10 cellular contexts compared by ENCODE assay signal in genomic region chr5:78627175-78627574, GRCh38. TPM values are rescaled to one million over a fixed set of nuclear protein-coding genes. Genes with fewer than 3 reads are reported as not detected.
DNase-seq lines count a peak whose midpoint lies in the region; ATAC-seq and TF ChIP-seq lines count a peak whose summit lies in the region.
"Had no signal": no experiment of that assay in that cellular context is flagged by ENCODE, and none has a peak within 500 bp of the region (broad histone marks: within the 10 kb centered on the region; RNA-seq: fewer than 3 reads in every experiment).

No MANE protein-coding gene starts in this region.

- TF ChIP-seq POLR2A in prostate gland (IDR thresholded peaks at IDR 0.05), result no peak

- H3K36me3 ChIP-seq in OCI-LY3 (replicated peaks; ENCODE audit: low read depth, low read length), result no peaks in the 10 kb centered on the region
- no peaks in the 10 kb centered on the region for H3K36me3 ChIP-seq in neural progenitor cell
- H3K36me3 ChIP-seq in prostate gland, result no peaks in the 10 kb centered on the region

- no peak overlapping the region for H3K4me3 Mint-ChIP-seq in neural progenitor cell
- no peak overlapping the region for H3K4me3 Mint-ChIP-seq in activated CD8-positive, alpha-beta T cell treated with anti-CD3 and anti-CD28 coated beads for 36 hours
- H3K4me3 Mint-ChIP-seq: activated CD4-positive, alpha-beta T cell treated with anti-CD3 and anti-CD28 coated beads for 36 hours had no signal

- peaks cover 40% of the 10 kb centered on the region for H3K36me3 Mint-ChIP-seq in neural progenitor cell
- H3K36me3 Mint-ChIP-seq in activated CD8-positive, alpha-beta T cell treated with anti-CD3 and anti-CD28 coated beads for 36 hours (ENCODE audit: low read depth), result no peaks in the 10 kb centered on the region

- no peaks in the 10 kb centered on the region for H3K9me3 Mint-ChIP-seq in neural progenitor cell
- H3K9me3 Mint-ChIP-seq in activated CD8-positive, alpha-beta T cell treated with anti-CD3 and anti-CD28 coated beads for 36 hours, result no peaks in the 10 kb centered on the region

- POLR2A ChIA-PET in activated CD8-positive, alpha-beta T cell treated with anti-CD3 and anti-CD28 coated beads for 36 hours (lab: Charles Lee), result no interaction called here

- DNase-seq in ELF-1 (ENCODE audit: low read depth, low spot score), result peak; percentile 74
- DNase-seq in epidermal melanocyte (ENCODE audit: insufficient read length, low spot score), result peak; percentile 54
- no peak for DNase-seq in neural progenitor cell (ENCODE audit: low spot score)
- no peak for DNase-seq in activated CD8-positive, alpha-beta T cell treated with anti-CD3 and anti-CD28 coated beads for 36 hours
- no peak for DNase-seq in prostate gland (ENCODE audit: low spot score)
- no peak for DNase-seq in effector CD4-positive, alpha-beta T cell
- DNase-seq: activated CD4-positive, alpha-beta T cell treated with anti-CD3 and anti-CD28 coated beads for 36 hours; NCI-H1694 treated with DMSO at 0.1 percent for 48 hours had no signal

- no peak overlapping the region for H3K9ac ChIP-seq in OCI-LY3 (ENCODE audit: low read length)
- no peak overlapping the region for H3K9ac ChIP-seq in neural progenitor cell

- peaks cover 51% of the 10 kb centered on the region for H3K4me1 Mint-ChIP-seq in neural progenitor cell
- no peaks in the 10 kb centered on the region for H3K4me1 Mint-ChIP-seq in activated CD8-positive, alpha-beta T cell treated with anti-CD3 and anti-CD28 coated beads for 36 hours (ENCODE audit: low read depth)
- H3K4me1 Mint-ChIP-seq: activated CD4-positive, alpha-beta T cell treated with anti-CD3 and anti-CD28 coated beads for 36 hours had no signal

- H3F3A ChIP-seq in neural progenitor cell (ENCODE audit: low read depth), result peaks cover 9% of the 10 kb centered on the region

- intact Hi-C loops in activated CD8-positive, alpha-beta T cell treated with anti-CD3 and anti-CD28 coated beads for 36 hours (cut with micrococcal nuclease), result no loop called here
- intact Hi-C loops in prostate gland (cut with DNase I), result loop anchor here (5.0 kb wide), 1 partner anchor 35 kb away; no protein-coding TSS in a partner anchor

- no peak overlapping the region for H2AFZ ChIP-seq in OCI-LY3 (ENCODE audit: low read depth, low read length)
- H2AFZ ChIP-seq in neural progenitor cell (replicated peaks), result no peak overlapping the region

- CTCF ChIA-PET in activated CD8-positive, alpha-beta T cell treated with anti-CD3 and anti-CD28 coated beads for 36 hours (lab: Charles Lee), result interaction anchor here (1.1 kb wide), 1 partner anchor 10 kb away, joined by 3 read pairs; no protein-coding TSS in a partner anchor

- H3K27ac Mint-ChIP-seq in neural progenitor cell, result no peak overlapping the region
- H3K27ac Mint-ChIP-seq in activated CD8-positive, alpha-beta T cell treated with anti-CD3 and anti-CD28 coated beads for 36 hours, result no peak overlapping the region
- H3K27ac Mint-ChIP-seq: activated CD4-positive, alpha-beta T cell treated with anti-CD3 and anti-CD28 coated beads for 36 hours had no signal

- H3K27ac ChIP-seq in OCI-LY3 (ENCODE audit: low read length) (no peak overlapping the region), neural progenitor cell (no peak overlapping the region), prostate gland (peak overlapping the region in 1 of 2 donors; percentile 26)

- H3K4me3 ChIP-seq in OCI-LY3 (ENCODE audit: low read length), result no peak overlapping the region
- no peak overlapping the region for H3K4me3 ChIP-seq in neural progenitor cell
- no peak overlapping the region for H3K4me3 ChIP-seq in prostate gland

- H4K20me1 ChIP-seq in OCI-LY3 (ENCODE audit: insufficient read depth, low read length), result no peaks in the 10 kb centered on the region
- peaks cover 63% of the 10 kb centered on the region for H4K20me1 ChIP-seq in neural progenitor cell (ENCODE audit: low read depth)

- no peak for ATAC-seq in activated CD8-positive, alpha-beta T cell treated with anti-CD3 and anti-CD28 coated beads for 36 hours
- ATAC-seq in GM19324 (IDR thresholded peaks at IDR 0.05; ENCODE audit: low FRiP score, unreplicated experiment), result no peak
- ATAC-seq: activated CD4-positive, alpha-beta T cell treated with anti-CD3 and anti-CD28 coated beads for 36 hours had no signal

- H3K27me3 ChIP-seq in OCI-LY3 (ENCODE audit: low read depth, low read length), result no peaks in the 10 kb centered on the region
- H3K27me3 ChIP-seq in neural progenitor cell, result no peaks in the 10 kb centered on the region
- H3K27me3 ChIP-seq in prostate gland (replicated peaks; ENCODE audit: insufficient read depth), result no peaks in the 10 kb centered on the region

- H3K4me1 ChIP-seq in OCI-LY3 (ENCODE audit: low read length) (no peaks in the 10 kb centered on the region), neural progenitor cell (peaks cover 21% of the 10 kb centered on the region), prostate gland (replicated peaks) (no peaks in the 10 kb centered on the region)

- no peaks in the 10 kb centered on the region for H3K27me3 Mint-ChIP-seq in neural progenitor cell (ENCODE audit: insufficient read depth, low read depth)
- peaks cover 3% of the 10 kb centered on the region for H3K27me3 Mint-ChIP-seq in activated CD8-positive, alpha-beta T cell treated with anti-CD3 and anti-CD28 coated beads for 36 hours
- H3K27me3 Mint-ChIP-seq: activated CD4-positive, alpha-beta T cell treated with anti-CD3 and anti-CD28 coated beads for 36 hours had no signal

- H3K9me3 ChIP-seq in OCI-LY3 (ENCODE audit: insufficient read depth, low read length) (no peaks in the 10 kb centered on the region), neural progenitor cell (ENCODE audit: low read depth) (no peaks in the 10 kb centered on the region), prostate gland (no peaks in the 10 kb centered on the region)

- TF ChIP-seq CTCF in OCI-LY3 (IDR thresholded peaks at IDR 0.05; ENCODE audit: low read depth, low read length), result peak; percentile 20
- TF ChIP-seq CTCF in neural progenitor cell (IDR thresholded peaks at IDR 0.05), result peak; percentile 32
- TF ChIP-seq CTCF in activated CD8-positive, alpha-beta T cell treated with anti-CD3 and anti-CD28 coated beads for 36 hours (IDR thresholded peaks at IDR 0.05), result no peak
- peak in 1 of 4 experiments; percentile 27 for TF ChIP-seq CTCF in prostate gland (IDR thresholded peaks at IDR 0.05)

- H3K4me2 ChIP-seq in OCI-LY3 (ENCODE audit: low read length) (no peak overlapping the region), neural progenitor cell (no peak overlapping the region)

- 66% methylated on average over 3 of the region's 3 CpGs for WGBS in prostate gland

- H3K79me2 ChIP-seq in OCI-LY3 (ENCODE audit: low read length) (no peaks in the 10 kb centered on the region), neural progenitor cell (ENCODE audit: low read depth) (peaks cover 3% of the 10 kb centered on the region)

RNA-seq across cellular contexts. Expression of gene LHFPL2, which starts 21.4 kb away (rescaled TPM):
- total RNA-seq in neural progenitor cell (ENCODE audit: low replicate concordance) (20.6 and 21.1 TPM in 2 replicates), prostate gland (10 to 100 TPM; 13.7 to 40.4 TPM)
- under 1 TPM in 1 of 2 experiments, not detected in 1; 0.20 TPM for total RNA-seq in activated CD8-positive, alpha-beta T cell treated with anti-CD3 and anti-CD28 coated beads for 36 hours

Comparison
In these comparisons a context has a peak if more than half of its experiments do, and no peak if none do; other contexts are left out.
1. DNase-seq: peak in ELF-1 (single experiment) and epidermal melanocyte (single experiment); none in neural progenitor cell (single experiment), activated CD8-positive, alpha-beta T cell treated with anti-CD3 and anti-CD28 coated beads for 36 hours (single experiment), prostate gland (single experiment) and effector CD4-positive, alpha-beta T cell (single experiment).
2. RNA of gene LHFPL2, which starts 21.4 kb away (total RNA-seq): 13.7 to 40.4 TPM in prostate gland and 20.6 to 21.1 TPM in neural progenitor cell; 0.20 TPM in activated CD8-positive, alpha-beta T cell treated with anti-CD3 and anti-CD28 coated beads for 36 hours; every median in the first group is over 10 times any median in the second.